18 cellular contexts compared by ENCODE assay signal in genomic region chr19:23310729-23311211, GRCh38.
"Had no signal": no experiment of that assay in that cellular context is flagged by ENCODE, and none has a peak within 500 bp of the region (broad histone marks: within the 10 kb centered on the region; RNA-seq: fewer than 3 reads in every experiment).

No MANE protein-coding gene starts in this region.

- H3K27me3 Mint-ChIP-seq: naive thymus-derived CD4-positive, alpha-beta T cell; stimulated activated naive B cell treated with anti-CD40 and anti-IgM and Interleukin-4, amounts not matched to agents 10 μg/mL and 1 μg/mL and 100 μg/mL, for 72 hours had no signal

- H3K4me3 Mint-ChIP-seq: immature natural killer cell; naive thymus-derived CD4-positive, alpha-beta T cell; nephron progenitor cell; stimulated activated naive B cell treated with anti-CD40 and anti-IgM and Interleukin-4, amounts not matched to agents 10 μg/mL and 1 μg/mL and 100 μg/mL, for 72 hours had no signal

- H3K4me3 ChIP-seq: esophagus squamous epithelium, gastroesophageal sphincter, left ventricle myocardium inferior, lower lobe of right lung, prostate gland, right lobe of liver, upper lobe of left lung, vagina had no signal

- H3K27ac Mint-ChIP-seq: immature natural killer cell; naive thymus-derived CD4-positive, alpha-beta T cell; nephron progenitor cell; stimulated activated naive B cell treated with anti-CD40 and anti-IgM and Interleukin-4, amounts not matched to agents 10 μg/mL and 1 μg/mL and 100 μg/mL, for 72 hours had no signal

- ATAC-seq: gastroesophageal sphincter; left cardiac atrium; lower lobe of right lung; naive thymus-derived CD4-positive, alpha-beta T cell; right lobe of liver; stimulated activated naive B cell treated with anti-CD40 and anti-IgM and Interleukin-4, amounts not matched to agents 10 μg/mL and 1 μg/mL and 100 μg/mL, for 72 hours had no signal

- H3K4me1 Mint-ChIP-seq: immature natural killer cell; naive thymus-derived CD4-positive, alpha-beta T cell; nephron progenitor cell; stimulated activated naive B cell treated with anti-CD40 and anti-IgM and Interleukin-4, amounts not matched to agents 10 μg/mL and 1 μg/mL and 100 μg/mL, for 72 hours had no signal

- DNase-seq: effector memory CD4-positive, alpha-beta T cell; esophagus squamous epithelium; foreskin fibroblast; glutamatergic neuron; immature natural killer cell; left cardiac atrium; left ventricle myocardium inferior; lower lobe of right lung; mesendoderm; naive thymus-derived CD4-positive, alpha-beta T cell; nephron progenitor cell; right lobe of liver; stimulated activated CD4-positive, alpha-beta T cell treated with anti-CD3 and anti-CD28 coated beads, Interleukin-4, amount 100 ng/mL, for 1 hour; stimulated activated naive B cell treated with anti-CD40 and anti-IgM and Interleukin-4, amounts not matched to agents 10 μg/mL and 1 μg/mL and 100 μg/mL, for 72 hours; upper lobe of left lung had no signal

- H3K36me3 Mint-ChIP-seq: immature natural killer cell; stimulated activated naive B cell treated with anti-CD40 and anti-IgM and Interleukin-4, amounts not matched to agents 10 μg/mL and 1 μg/mL and 100 μg/mL, for 72 hours had no signal
